ENCODE assay signal across 1 cellular context in genomic region chr4:53779025-53779424, GRCh38.
TF ChIP-seq lines count a peak whose summit lies in the region.

No MANE protein-coding gene starts in this region.

TF ChIP-seq in IMR-90, 13 proteins besides CTCF, POLR2A, EP300 and RAD21 (continued from another document):
- TF ChIP-seq RCOR1 (IDR thresholded peaks at IDR 0.05; ENCODE audit: insufficient replicate concordance, low read length): no peak
